In the genomic region with DNA sequence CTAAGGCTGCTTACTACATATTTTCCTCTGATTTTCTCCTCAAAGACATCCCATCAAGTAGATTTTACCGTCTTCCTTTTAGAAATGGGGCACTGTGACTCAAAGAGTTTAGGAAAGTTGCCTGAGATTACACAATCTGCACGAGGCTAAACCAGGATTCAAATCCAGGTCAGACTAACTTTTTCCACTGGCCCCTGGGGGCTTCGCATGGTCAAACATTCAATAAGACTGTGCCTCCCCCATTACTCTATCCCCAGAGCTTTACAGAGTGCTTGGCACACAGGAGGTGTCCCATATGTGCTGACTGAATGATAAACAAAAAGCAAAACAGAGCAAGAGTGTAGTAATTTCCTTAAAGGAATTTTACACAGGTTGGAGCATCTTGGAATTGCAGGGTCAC, we compare ENCODE assay signal across 16 cellular contexts.
DNase-seq lines count a peak whose midpoint lies in the region; ATAC-seq, FAIRE-seq and TF ChIP-seq lines count a peak whose summit lies in the region.
"Had no signal": no experiment of that assay in that cellular context is flagged by ENCODE, and none has a peak within 500 bp of the region (broad histone marks: within the 10 kb centered on the region; RNA-seq: fewer than 3 reads in every experiment).

No MANE protein-coding gene starts in this region.

- H3K36me3 Mint-ChIP-seq in astrocyte (ENCODE audit: low read depth, unreplicated experiment): no peaks in the 10 kb centered on the region
- H3K36me3 Mint-ChIP-seq: memory B cell had no signal

- TF ChIP-seq CTCF in astrocyte (IDR thresholded peaks at IDR 0.05; ENCODE audit: insufficient read depth, low read depth, low read length) (no peak), psoas muscle (IDR thresholded peaks at IDR 0.05) (no peak)

- H3K27ac Mint-ChIP-seq in astrocyte (ENCODE audit: unreplicated experiment): peak overlapping the region; percentile 75
- H3K27ac Mint-ChIP-seq: activated T-helper 2 cell treated with anti-CD3 and anti-CD28 coated beads, Interferon-gamma antibody, Interleukin-2, Interleukin-4, amounts not matched to agents 10 μg/mL and 5 μg/mL and 100 μg/mL, durations not matched to agents 14 hours and 24 hours and 36 hours; memory B cell had no signal

- no peaks in the 10 kb centered on the region for H3K79me2 ChIP-seq in astrocyte (ENCODE audit: insufficient read depth, low read length)

- H3K27me3 ChIP-seq in astrocyte (ENCODE audit: insufficient read depth, low read length) (no peaks in the 10 kb centered on the region), psoas muscle (ENCODE audit: insufficient read depth in 3 of 3, low read length in 2 of 3) (no peaks in the 10 kb centered on the region)

- peak; percentile 56 for ATAC-seq in Right ventricle myocardium superior (ENCODE audit: poor library complexity)
- peak in 3 of 4 donors; percentile 30 to 55 (median 42) for ATAC-seq in psoas muscle
- no peak for ATAC-seq in GM21786 (IDR thresholded peaks at IDR 0.05; ENCODE audit: unreplicated experiment)
- ATAC-seq in GM21529 (IDR thresholded peaks at IDR 0.05; ENCODE audit: unreplicated experiment): no peak

- H3K36me3 ChIP-seq in astrocyte (ENCODE audit: insufficient read depth, low read length) (no peaks in the 10 kb centered on the region), psoas muscle (ENCODE audit: insufficient read depth in 1 of 2, low read depth in 1 of 2) (no peaks in the 10 kb centered on the region)

- intact Hi-C loops in Right ventricle myocardium superior (cut with DNase I) (no loop called here), psoas muscle (cut with DNase I) (no loop called here)

- H3K9me3 Mint-ChIP-seq in astrocyte (ENCODE audit: unreplicated experiment): peaks cover 9% of the 10 kb centered on the region
- H3K9me3 Mint-ChIP-seq: activated T-helper 2 cell treated with anti-CD3 and anti-CD28 coated beads, Interferon-gamma antibody, Interleukin-2, Interleukin-4, amounts not matched to agents 10 μg/mL and 5 μg/mL and 100 μg/mL, durations not matched to agents 14 hours and 24 hours and 36 hours had no signal

- H3K9ac ChIP-seq in astrocyte (ENCODE audit: low read length): no peak overlapping the region

- no peak overlapping the region for H3K4me3 Mint-ChIP-seq in astrocyte (ENCODE audit: unreplicated experiment)
- H3K4me3 Mint-ChIP-seq: memory B cell had no signal

- H3K9me3 ChIP-seq in astrocyte (ENCODE audit: insufficient read depth, low read depth, low read length) (no peaks in the 10 kb centered on the region), psoas muscle (peaks cover 6% of the 10 kb centered on the region)

- H3K4me3 ChIP-seq in astrocyte (ENCODE audit: insufficient read depth, low read depth, low read length) (no peak overlapping the region), psoas muscle (no peak overlapping the region)

- H3K27me3 Mint-ChIP-seq in astrocyte (ENCODE audit: low read depth, unreplicated experiment): no peaks in the 10 kb centered on the region
- H3K27me3 Mint-ChIP-seq: memory B cell had no signal

- peak overlapping the region; percentile 76 for H3K4me2 ChIP-seq in astrocyte (ENCODE audit: low read length)

- 43 to 49% (median 48%) methylated on average over 3 of the region's 3 CpGs for WGBS in psoas muscle, 3 donors

- peak overlapping the region; percentile 54 for H3K27ac ChIP-seq in astrocyte (ENCODE audit: low read depth, low read length)
- no peak overlapping the region for H3K27ac ChIP-seq in psoas muscle

- FAIRE-seq in astrocyte (lab: Jason Lieb, UNC): peak; percentile 52
- FAIRE-seq: colon, GM18507 had no signal

- peaks cover 19% of the 10 kb centered on the region for H3K4me1 ChIP-seq in astrocyte (ENCODE audit: insufficient read depth, low read length)
- peaks cover 11% of the 10 kb centered on the region for H3K4me1 ChIP-seq in psoas muscle

- H4K20me1 ChIP-seq in astrocyte (ENCODE audit: insufficient read depth, low read length): no peaks in the 10 kb centered on the region

- DNase-seq in GM03348 (ENCODE audit: low spot score) (peak; percentile 29), astrocyte (ENCODE audit: low read depth) (peak; percentile 55), Right ventricle myocardium superior (no peak), psoas muscle (peak; percentile 59 to 66), NCI-H82 treated with DMSO at 0.1 percent for 48 hours (lab: John Stamatoyannopoulos, UW; ENCODE audit: unreplicated experiment) (no peak), DMS79 (lab: John Stamatoyannopoulos, UW) (no peak)
- DNase-seq: activated CD4-positive, CD25-positive, alpha-beta regulatory T cell treated with anti-CD3 and anti-CD28 coated beads, Interleukin-2, amount 50 U/mL, for 72 hours; AML-193; NCI-H1092 treated with DMSO at 0.1 percent for 48 hours; NCI-H526 had no signal

- H3K4me1 Mint-ChIP-seq in astrocyte (ENCODE audit: low read depth, unreplicated experiment): peaks cover 22% of the 10 kb centered on the region
- H3K4me1 Mint-ChIP-seq: memory B cell had no signal

- no peak overlapping the region for H2AFZ ChIP-seq in astrocyte (ENCODE audit: low read depth, low read length)

Comparison
In these comparisons a context has a peak if more than half of its experiments do, and no peak if none do; other contexts are left out.
1. DNase-seq: peak in GM03348 (single experiment), astrocyte (single experiment) and psoas muscle (2 of 2); none in Right ventricle myocardium superior (single experiment), NCI-H82 treated with DMSO at 0.1 percent for 48 hours (single experiment) and DMS79 (single experiment).
2. ATAC-seq: peak in Right ventricle myocardium superior (single experiment) and psoas muscle (3 of 4); none in GM21786 (single experiment) and GM21529 (single experiment).